In the genomic region with DNA sequence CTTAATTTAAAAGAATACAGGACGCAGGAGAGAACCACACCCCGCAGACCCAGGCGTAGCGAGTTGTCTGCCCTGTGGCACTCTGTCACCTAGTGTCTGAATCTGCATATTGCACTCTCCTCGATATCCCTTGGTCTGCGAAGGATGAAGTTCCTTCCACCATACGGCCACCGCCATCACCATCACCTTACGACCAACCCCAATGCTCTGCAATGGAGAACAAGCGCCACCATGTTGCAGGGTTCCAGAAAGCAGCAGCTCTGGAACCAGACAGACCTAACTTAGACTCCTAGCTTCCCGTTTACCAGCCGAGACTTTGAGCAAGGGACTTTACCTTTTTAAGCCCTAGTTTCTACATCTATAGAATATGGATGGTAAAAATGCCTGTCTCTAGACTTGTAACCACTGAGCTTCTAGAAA, we compare ENCODE assay signal across 8 cellular contexts.
A peak's percentile ranks its signal among the peaks of the same experiment; 100 is the strongest.
DNase-seq lines count a peak whose midpoint lies in the region; ATAC-seq and TF ChIP-seq lines count a peak whose summit lies in the region.

No MANE protein-coding gene starts in this region.

- no peak overlapping the region for H3K27ac Mint-ChIP-seq in activated CD8-positive, alpha-beta memory T cell treated with anti-CD3 and anti-CD28 coated beads, Interleukin-2, amount 10 ng/mL, durations not matched to agents 7 days and 5 days
- no peak overlapping the region for H3K27ac Mint-ChIP-seq in activated B cell treated with CpG ODN at 0.5 μM for 24 hours
- H3K27ac Mint-ChIP-seq in nephron progenitor cell = no peak overlapping the region

- no peaks in the 10 kb centered on the region for H3K36me3 Mint-ChIP-seq in activated CD8-positive, alpha-beta memory T cell treated with anti-CD3 and anti-CD28 coated beads, Interleukin-2, amount 10 ng/mL, durations not matched to agents 7 days and 5 days
- no peaks in the 10 kb centered on the region for H3K36me3 Mint-ChIP-seq in activated B cell treated with CpG ODN at 0.5 μM for 24 hours (ENCODE audit: low read depth)
- peaks cover 4% of the 10 kb centered on the region for H3K36me3 Mint-ChIP-seq in nephron progenitor cell (ENCODE audit: low read depth)

- DNase-seq in activated CD8-positive, alpha-beta memory T cell treated with anti-CD3 and anti-CD28 coated beads, Interleukin-2, amount 10 ng/mL, durations not matched to agents 7 days and 5 days = peak; percentile 79
- DNase-seq in activated CD8-positive, alpha-beta memory T cell treated with anti-CD3 and anti-CD28 coated beads for 24 hours = no peak
- DNase-seq in NCI-H2171 (lab: John Stamatoyannopoulos, UW) (peak; percentile 45), activated B cell treated with CpG ODN at 0.5 μM for 24 hours (no peak), fibroblast of mammary gland (ENCODE audit: low read depth) (peak; percentile 88), nephron progenitor cell (peak; percentile 45)

- H3K4me3 Mint-ChIP-seq in activated CD8-positive, alpha-beta memory T cell treated with anti-CD3 and anti-CD28 coated beads, Interleukin-2, amount 10 ng/mL, durations not matched to agents 7 days and 5 days = no peak overlapping the region
- H3K4me3 Mint-ChIP-seq in activated B cell treated with CpG ODN at 0.5 μM for 24 hours (no peak overlapping the region), nephron progenitor cell (no peak overlapping the region)

- H3K27me3 Mint-ChIP-seq in activated CD8-positive, alpha-beta memory T cell treated with anti-CD3 and anti-CD28 coated beads, Interleukin-2, amount 10 ng/mL, durations not matched to agents 7 days and 5 days = peaks cover 41% of the 10 kb centered on the region
- H3K27me3 Mint-ChIP-seq in activated B cell treated with CpG ODN at 0.5 μM for 24 hours (peaks cover 37% of the 10 kb centered on the region), nephron progenitor cell (ENCODE audit: low read depth, poor library complexity) (peaks cover 16% of the 10 kb centered on the region)

- TF ChIP-seq CTCF in activated B cell treated with CpG ODN at 0.5 μM for 24 hours (IDR thresholded peaks at IDR 0.05) = no peak
- peak; percentile 99 for TF ChIP-seq CTCF in fibroblast of mammary gland (conservative IDR thresholded peaks at IDR 0.05; ENCODE audit: control insufficient read depth, insufficient read depth, low read depth, low read length)
- peak; percentile 69 for TF ChIP-seq CTCF in nephron progenitor cell (IDR thresholded peaks at IDR 0.05)

- ATAC-seq in activated CD8-positive, alpha-beta memory T cell treated with anti-CD3 and anti-CD28 coated beads, Interleukin-2, amount 10 ng/mL, durations not matched to agents 7 days and 5 days = peak; percentile 99
- ATAC-seq in HG02623 (IDR thresholded peaks at IDR 0.05; ENCODE audit: unreplicated experiment) (peak; percentile 84), activated B cell treated with CpG ODN at 0.5 μM for 24 hours (ENCODE audit: low read depth) (peak; percentile 88), HG03039 (IDR thresholded peaks at IDR 0.05; ENCODE audit: unreplicated experiment) (no peak)

- no peaks in the 10 kb centered on the region for H3K9me3 Mint-ChIP-seq in activated CD8-positive, alpha-beta memory T cell treated with anti-CD3 and anti-CD28 coated beads, Interleukin-2, amount 10 ng/mL, durations not matched to agents 7 days and 5 days (ENCODE audit: low read depth)
- peaks cover 3% of the 10 kb centered on the region for H3K9me3 Mint-ChIP-seq in activated B cell treated with CpG ODN at 0.5 μM for 24 hours
- H3K9me3 Mint-ChIP-seq in nephron progenitor cell = peaks cover 20% of the 10 kb centered on the region

- CTCF ChIA-PET in activated CD8-positive, alpha-beta memory T cell treated with anti-CD3 and anti-CD28 coated beads, Interleukin-2, amount 10 ng/mL, durations not matched to agents 7 days and 5 days (lab: Charles Lee) = interaction anchor here (0.7 to 12.1 kb wide), 14 partner anchors 8 to 161 kb away, joined by 3 to 108 read pairs (median 4); no protein-coding TSS in a partner anchor
- CTCF ChIA-PET in activated B cell treated with CpG ODN at 0.5 μM for 24 hours (lab: Charles Lee) = interaction anchor here (1.0 kb wide), 1 partner anchor 150 kb away, joined by 3 read pairs; no protein-coding TSS in a partner anchor

- no peak overlapping the region for H3K4me3 ChIP-seq in fibroblast of mammary gland (ENCODE audit: control insufficient read depth, low read depth, low read length)

- intact Hi-C loops in activated B cell treated with CpG ODN at 0.5 μM for 24 hours (cut with micrococcal nuclease) = loop anchor here (1.0 kb wide), 1 partner anchor 151 kb away; no protein-coding TSS in a partner anchor

- peaks cover 34% of the 10 kb centered on the region for H3K4me1 Mint-ChIP-seq in activated CD8-positive, alpha-beta memory T cell treated with anti-CD3 and anti-CD28 coated beads, Interleukin-2, amount 10 ng/mL, durations not matched to agents 7 days and 5 days
- peaks cover 5% of the 10 kb centered on the region for H3K4me1 Mint-ChIP-seq in activated B cell treated with CpG ODN at 0.5 μM for 24 hours
- H3K4me1 Mint-ChIP-seq in nephron progenitor cell = peaks cover 6% of the 10 kb centered on the region

- POLR2A ChIA-PET in activated B cell treated with CpG ODN at 0.5 μM for 24 hours (lab: Charles Lee) = no interaction called here

Comparison
In these comparisons a context has a peak if more than half of its experiments do, and no peak if none do; other contexts are left out.
1. DNase-seq: peak in activated CD8-positive, alpha-beta memory T cell treated with anti-CD3 and anti-CD28 coated beads, Interleukin-2, amount 10 ng/mL, durations not matched to agents 7 days and 5 days (single experiment), NCI-H2171 (single experiment), fibroblast of mammary gland (single experiment) and nephron progenitor cell (single experiment); none in activated CD8-positive, alpha-beta memory T cell treated with anti-CD3 and anti-CD28 coated beads for 24 hours (single experiment) and activated B cell treated with CpG ODN at 0.5 μM for 24 hours (single experiment).